ENCODE assay signal across 11 cellular contexts in genomic region chr12:59084758-59085383, GRCh38.
A peak's percentile ranks its signal among the peaks of the same experiment; 100 is the strongest.
DNase-seq lines count a peak whose midpoint lies in the region; ATAC-seq and TF ChIP-seq lines count a peak whose summit lies in the region.
"Had no signal": no experiment of that assay in that cellular context is flagged by ENCODE, and none has a peak within 500 bp of the region (broad histone marks: within the 10 kb centered on the region; RNA-seq: fewer than 3 reads in every experiment).

No MANE protein-coding gene starts in this region.

- H3K79me2 ChIP-seq in mesendoderm (ENCODE audit: control insufficient read depth, insufficient read depth, low read length) = no peaks in the 10 kb centered on the region
- H3K79me2 ChIP-seq in PC-9 (ENCODE audit: low read depth) = no peaks in the 10 kb centered on the region

- DNase-seq in A673 (ENCODE audit: low spot score) = peak; percentile 31
- DNase-seq in IMR-90 = peak; percentile 65
- DNase-seq in cerebellum (ENCODE audit: low spot score) = peak; percentile 13
- peak; percentile 44 for DNase-seq in mesendoderm
- DNase-seq in tibial artery = no peak
- no peak for DNase-seq in RWPE1 (ENCODE audit: low spot score)
- no peak for DNase-seq in PC-9
- DNase-seq: MM.1S had no signal

- H2BK5ac ChIP-seq in IMR-90 (ENCODE audit: low read depth, low read length, poor library complexity, severe bottlenecking) = peak overlapping the region; percentile 40
- H2BK5ac ChIP-seq in mesendoderm (ENCODE audit: low read length) = peak overlapping the region; percentile 77

- TF ChIP-seq CTCF in A673 (conservative IDR thresholded peaks at IDR 0.05; ENCODE audit: low read depth, low read length) (no peak), IMR-90 (conservative IDR thresholded peaks at IDR 0.05; ENCODE audit: low read depth, low read length) (no peak), tibial artery (IDR thresholded peaks at IDR 0.05) (no peak), RWPE1 (conservative IDR thresholded peaks at IDR 0.05; ENCODE audit: low read depth) (no peak), PC-9 (conservative IDR thresholded peaks at IDR 0.05) (no peak)

- peak overlapping the region; percentile 92 for H2BK20ac ChIP-seq in IMR-90 (ENCODE audit: low read depth, low read length)

- H3K4me1 ChIP-seq in A673 (ENCODE audit: insufficient read depth, low read length, poor library complexity, severe bottlenecking) (peaks cover 18% of the 10 kb centered on the region), IMR-90 (ENCODE audit: control insufficient read depth, insufficient read depth, low read length) (peaks cover 13% of the 10 kb centered on the region), mesendoderm (ENCODE audit: control insufficient read depth, low read depth, low read length) (peaks cover 4% of the 10 kb centered on the region), tibial artery (peaks cover 0 to 12% (median 4%) of the 10 kb centered on the region in 4 donors), PC-9 (replicated peaks; ENCODE audit: insufficient read depth) (no peaks in the 10 kb centered on the region)

- no peaks in the 10 kb centered on the region for H3K9me1 ChIP-seq in IMR-90 (ENCODE audit: insufficient read depth, low read length)

- H4K8ac ChIP-seq in IMR-90 (ENCODE audit: low read depth in 2 of 2, low read length in 2 of 2) (peak overlapping the region; percentile 90 to 97), mesendoderm (ENCODE audit: low read depth, low read length) (no peak overlapping the region)

- H3K56ac ChIP-seq in IMR-90 (ENCODE audit: extremely low read depth, insufficient read depth, low read length) (peak overlapping the region; percentile 61; the same call in 1 of the 2 replicates), mesendoderm (ENCODE audit: low read length) (peak overlapping the region; percentile 72)

- peak overlapping the region; percentile 89 for H2AK9ac ChIP-seq in IMR-90 (replicated peaks; ENCODE audit: low read depth, low read length, poor library complexity)

- H3K27me3 ChIP-seq in A673 (replicated peaks; ENCODE audit: insufficient read depth, low read depth, low read length, poor library complexity) (no peaks in the 10 kb centered on the region), IMR-90 (ENCODE audit: control insufficient read depth, insufficient read depth, low read length) (no peaks in the 10 kb centered on the region), mesendoderm (ENCODE audit: insufficient read depth, low read length, poor library complexity) (no peaks in the 10 kb centered on the region), tibial artery (no peaks in the 10 kb centered on the region), PC-9 (ENCODE audit: insufficient read depth, low read depth) (no peaks in the 10 kb centered on the region)

- in situ Hi-C loops in IMR-90 (cut with MboI; ENCODE audit: low sequenced_read_pairs) = loop anchor here (10.0 kb wide), 2 partner anchors 170 to 740 kb away; no protein-coding TSS in a partner anchor

- H3K9me3 ChIP-seq in A673 (ENCODE audit: low read depth, low read length, poor library complexity, severe bottlenecking) = no peaks in the 10 kb centered on the region
- no peaks in the 10 kb centered on the region for H3K9me3 ChIP-seq in IMR-90 (ENCODE audit: control insufficient read depth, insufficient read depth, low read length)
- no peaks in the 10 kb centered on the region for H3K9me3 ChIP-seq in tibial artery
- H3K9me3 ChIP-seq in PC-9 (ENCODE audit: insufficient read depth, low read depth) = peaks cover 5% of the 10 kb centered on the region; the same call in 1 of the 2 replicates
- H3K9me3 ChIP-seq: mucosa of descending colon had no signal

- BruUV-seq in A673 (replicated peaks; lab: Mats Ljungman, UMichigan) (no TSS peak), IMR-90 (replicated peaks; lab: Mats Ljungman, UMichigan) (no TSS peak), PC-9 (replicated peaks; lab: Mats Ljungman, UMichigan) (no TSS peak)

- peak overlapping the region; percentile 94 for H4K91ac ChIP-seq in IMR-90 (ENCODE audit: insufficient read depth, low read depth, low read length)

- H2AFZ ChIP-seq in IMR-90 (replicated peaks; ENCODE audit: low read length, poor library complexity) (peak overlapping the region; percentile 95), PC-9 (no peak overlapping the region)

- no peak overlapping the region for H3K27ac ChIP-seq in A673 (ENCODE audit: low read depth, low read length, poor library complexity, severe bottlenecking)
- H3K27ac ChIP-seq in IMR-90 (ENCODE audit: insufficient read depth, low read length) = peak overlapping the region; percentile 68; the same call in 1 of the 2 replicates
- no peak overlapping the region for H3K27ac ChIP-seq in mesendoderm (ENCODE audit: low read depth, low read length)
- H3K27ac ChIP-seq in tibial artery = no peak overlapping the region
- H3K27ac ChIP-seq in RWPE1 = no peak overlapping the region; the same call in 1 of the 2 replicates
- H3K27ac ChIP-seq in PC-9 = no peak overlapping the region
- H3K27ac ChIP-seq: C4-2B had no signal

- no peak for TF ChIP-seq POLR2A in IMR-90 (IDR thresholded peaks at IDR 0.05; ENCODE audit: low read depth, low read length)

- H3K4me3 ChIP-seq in A673 (ENCODE audit: low read depth, low read length, poor library complexity, severe bottlenecking) (no peak overlapping the region), IMR-90 (ENCODE audit: insufficient read depth, low read depth, low read length) (no peak overlapping the region), mesendoderm (ENCODE audit: low read length) (no peak overlapping the region), tibial artery (no peak overlapping the region), PC-9 (no peak overlapping the region)
- H3K4me3 ChIP-seq: mucosa of descending colon had no signal

- POLR2A ChIA-PET in A673 (lab: Charles Lee; ENCODE audit: low non-redundant PET) (no interaction called here), IMR-90 (lab: Charles Lee; ENCODE audit: unreplicated experiment) (interaction anchor here (0.5 to 0.6 kb wide), 2 partner anchors 197 to 525 kb away, joined by 3 to 6 read pairs; no protein-coding TSS in a partner anchor), RWPE1 (lab: Yijun Ruan, JAX; ENCODE audit: low non-redundant PET) (interaction anchor here (0.7 kb wide), 1 partner anchor 545 kb away, joined by 3 read pairs; no protein-coding TSS in a partner anchor), PC-9 (lab: Charles Lee; ENCODE audit: unreplicated experiment) (no interaction called here)

- H3K79me1 ChIP-seq in IMR-90 (ENCODE audit: low read depth in 1 of 2, low read length in 2 of 2) = no peaks in the 10 kb centered on the region
- no peaks in the 10 kb centered on the region for H3K79me1 ChIP-seq in mesendoderm (ENCODE audit: low read length)

- H4K20me1 ChIP-seq in IMR-90 (ENCODE audit: insufficient read depth, low read length) = no peaks in the 10 kb centered on the region
- H4K20me1 ChIP-seq in PC-9 (ENCODE audit: insufficient read depth) = no peaks in the 10 kb centered on the region

- no peaks in the 10 kb centered on the region for H3K9me2 ChIP-seq in PC-9 (ENCODE audit: insufficient read depth)

- H3K9ac ChIP-seq in IMR-90 (ENCODE audit: low read depth, low read length) (peak overlapping the region; percentile 31), mesendoderm (ENCODE audit: low read length) (no peak overlapping the region)

- WGBS in IMR-90 (ENCODE audit: extremely low coverage in 2 of 2, insufficient read length in 1 of 2), 2 experiments = 0% methylated on average over 1 of the region's 11 CpGs; no CpG with 5 or more reads in 1 of the 2 experiments
- WGBS in mesendoderm (ENCODE audit: extremely low coverage, insufficient coverage, low lambda C conversion rate) = no CpG with 5 or more reads among the region's 11 CpGs

- intact Hi-C loops in A673 (cut with micrococcal nuclease; ENCODE audit: unreplicated experiment) (loop anchor here (5.0 to 10.0 kb wide), 3 partner anchors 250 to 738 kb away; no protein-coding TSS in a partner anchor), IMR-90 (cut with micrococcal nuclease) (loop anchor here (5.0 to 10.0 kb wide), 2 partner anchors 320 to 668 kb away; no protein-coding TSS in a partner anchor), tibial artery (cut with DNase I; ENCODE audit: low total_unique reads) (loop anchor here (10.0 kb wide), 1 partner anchor 740 kb away; no protein-coding TSS in a partner anchor), PC-9 (cut with micrococcal nuclease; ENCODE audit: unreplicated experiment) (loop anchor here (10.0 kb wide), 1 partner anchor 160 kb away; the partner anchor contains the start of gene LRIG3)

- H2BK120ac ChIP-seq in IMR-90 (ENCODE audit: low read depth, low read length) (peak overlapping the region; percentile 96), mesendoderm (ENCODE audit: low read depth, low read length) (no peak overlapping the region)

- H2BK15ac ChIP-seq in IMR-90 (ENCODE audit: low read depth, low read length) = peak overlapping the region; percentile 99; the same call in 1 of the 3 replicates
- no peak overlapping the region for H2BK15ac ChIP-seq in mesendoderm (replicated peaks; ENCODE audit: low read depth)

- dilution Hi-C loops in IMR-90 (cut with HindIII; ENCODE audit: low sequenced_read_pairs, unreplicated experiment) = no loop called here

- H3K4me2 ChIP-seq in IMR-90 (ENCODE audit: low read depth, low read length) (peak overlapping the region; percentile 22), mesendoderm (ENCODE audit: low read length) (no peak overlapping the region), PC-9 (no peak overlapping the region)

- ATAC-seq in IMR-90 (ENCODE audit: low read depth) (peak; percentile 53), GM21515 (IDR thresholded peaks at IDR 0.05; ENCODE audit: unreplicated experiment) (no peak)
- ATAC-seq: mucosa of descending colon had no signal

- H3K23ac ChIP-seq in IMR-90 (ENCODE audit: low read depth, low read length) = peak overlapping the region; percentile 63
- no peak overlapping the region for H3K23ac ChIP-seq in mesendoderm (ENCODE audit: low read length)

- CTCF ChIA-PET in A673 (lab: Charles Lee) = no interaction called here
- CTCF ChIA-PET in IMR-90 (lab: Yijun Ruan, JAX) = interaction anchor here (0.6 to 3.5 kb wide), 6 partner anchors 46 to 551 kb away, joined by 3 to 30 read pairs (median 6); partner anchors contain the start of gene LRIG3
- CTCF ChIA-PET in RWPE1 (lab: Yijun Ruan, JAX) = interaction anchor here (0.5 to 0.8 kb wide), 3 partner anchors 65 to 710 kb away, joined by 3 to 5 read pairs (median 4); no protein-coding TSS in a partner anchor
- CTCF ChIA-PET in PC-9 (lab: Charles Lee) = no interaction called here

- H3K4ac ChIP-seq in IMR-90 (ENCODE audit: low read depth, low read length) = peak overlapping the region; percentile 91
- H3K4ac ChIP-seq in mesendoderm (ENCODE audit: low read depth, low read length) = no peak overlapping the region

- H3K14ac ChIP-seq in IMR-90 (replicated peaks; ENCODE audit: low read depth, low read length) = peak overlapping the region; percentile 96

- H3K18ac ChIP-seq in IMR-90 (ENCODE audit: low read depth, low read length) = peak overlapping the region; percentile 66
- H3K18ac ChIP-seq in mesendoderm (ENCODE audit: low read length) = peak overlapping the region; percentile 18

- H3F3A ChIP-seq in PC-9 (ENCODE audit: insufficient read depth, low read depth) = no peaks in the 10 kb centered on the region

- H2AK5ac ChIP-seq in IMR-90 (ENCODE audit: low read depth, low read length) = peak overlapping the region; percentile 79; the same call in 1 of the 2 replicates
- H2AK5ac ChIP-seq in mesendoderm (ENCODE audit: low read length) = no peak overlapping the region

- no peak for TF ChIP-seq RAD21 in IMR-90 (IDR thresholded peaks at IDR 0.05; ENCODE audit: low read length)

- H3K36me3 ChIP-seq in A673 (ENCODE audit: insufficient read depth, low read length, poor library complexity, severe bottlenecking) (no peaks in the 10 kb centered on the region), IMR-90 (ENCODE audit: control insufficient read depth, insufficient read depth, low read length) (no peaks in the 10 kb centered on the region), mesendoderm (ENCODE audit: control insufficient read depth, insufficient read depth, low read length) (no peaks in the 10 kb centered on the region), tibial artery (no peaks in the 10 kb centered on the region), PC-9 (ENCODE audit: low read depth) (no peaks in the 10 kb centered on the region)

- H4K5ac ChIP-seq in IMR-90 (ENCODE audit: low read depth, low read length) (peak overlapping the region; percentile 68), mesendoderm (ENCODE audit: low read length) (no peak overlapping the region)

Comparison
In these comparisons a context has a peak if more than half of its experiments do, and no peak if none do; other contexts are left out.
1. DNase-seq: peak in A673 (single experiment), IMR-90 (single experiment), cerebellum (single experiment) and mesendoderm (single experiment); none in tibial artery (0 of 2), RWPE1 (single experiment) and PC-9 (0 of 2).
2. CTCF ChIA-PET loops: an anchor here in IMR-90 (0.6 to 3.5 kb wide) and RWPE1 (0.5 to 0.8 kb wide); none called in A673 and PC-9.
3. POLR2A ChIA-PET loops: an anchor here in IMR-90 (0.5 to 0.6 kb wide) and RWPE1 (0.7 kb wide); none called in A673 and PC-9.